In the genomic region with DNA sequence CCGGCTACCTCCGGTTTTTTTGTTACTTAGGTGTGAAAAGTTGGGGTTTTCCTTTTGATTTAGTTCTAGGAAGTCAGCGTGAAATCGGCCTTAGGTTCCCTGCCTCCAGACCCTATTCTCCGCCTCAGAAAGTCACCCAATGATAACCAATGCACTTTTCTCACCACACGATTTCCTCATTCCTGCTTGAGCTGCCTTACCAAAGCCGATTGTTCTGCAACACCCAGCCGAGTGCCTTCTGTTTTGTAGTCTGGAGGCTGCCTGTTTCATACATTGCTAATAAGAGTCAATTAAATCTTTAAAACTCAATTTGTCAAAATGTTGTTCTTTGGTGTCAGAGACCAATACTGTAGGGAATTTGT, we compare ENCODE assay signal across 9 cellular contexts. TPM values are rescaled to one million over a fixed set of nuclear protein-coding genes. Genes with fewer than 3 reads are reported as not detected.
A peak's percentile ranks its signal among the peaks of the same experiment; 100 is the strongest.
DNase-seq lines count a peak whose midpoint lies in the region; ATAC-seq and TF ChIP-seq lines count a peak whose summit lies in the region.
"Had no signal": no experiment of that assay in that cellular context is flagged by ENCODE, and none has a peak within 500 bp of the region (broad histone marks: within the 10 kb centered on the region; RNA-seq: fewer than 3 reads in every experiment).

No MANE protein-coding gene starts in this region.

- H3K9me3 Mint-ChIP-seq in central memory CD8-positive, alpha-beta T cell: no peaks in the 10 kb centered on the region
- H3K9me3 Mint-ChIP-seq in osteocyte (ENCODE audit: unreplicated experiment): no peaks in the 10 kb centered on the region

- H3K27me3 Mint-ChIP-seq in central memory CD8-positive, alpha-beta T cell: peaks cover 19% of the 10 kb centered on the region
- H3K27me3 Mint-ChIP-seq in osteocyte (ENCODE audit: unreplicated experiment): peaks cover 13% of the 10 kb centered on the region

- no peak for ATAC-seq in central memory CD8-positive, alpha-beta T cell (replicated peaks; ENCODE audit: extremely low read depth, poor library complexity, severe bottlenecking)
- no peak for ATAC-seq in HG03520 (IDR thresholded peaks at IDR 0.05; ENCODE audit: unreplicated experiment)

- no peaks in the 10 kb centered on the region for H3K9me3 ChIP-seq in ES-I3 (ENCODE audit: control insufficient read depth, insufficient read depth, low read length)

- H3K9ac ChIP-seq in ES-I3 (ENCODE audit: low read depth, low read length): peak overlapping the region; percentile 31; the same call in 1 of the 2 replicates

- no peaks in the 10 kb centered on the region; the same call in 1 of the 2 replicates for H3K4me1 ChIP-seq in ES-I3 (ENCODE audit: insufficient read depth, low read length)

- H3K27ac Mint-ChIP-seq in central memory CD8-positive, alpha-beta T cell (ENCODE audit: low read depth): peak overlapping the region; percentile 65
- H3K27ac Mint-ChIP-seq in osteocyte (ENCODE audit: unreplicated experiment): no peak overlapping the region

- peak overlapping the region; percentile 81 for H3K4me3 Mint-ChIP-seq in central memory CD8-positive, alpha-beta T cell
- H3K4me3 Mint-ChIP-seq in osteocyte (ENCODE audit: unreplicated experiment): peak overlapping the region; percentile 57

- H3K36me3 Mint-ChIP-seq in central memory CD8-positive, alpha-beta T cell (ENCODE audit: insufficient read depth): peaks cover 6% of the 10 kb centered on the region
- no peaks in the 10 kb centered on the region for H3K36me3 Mint-ChIP-seq in osteocyte (ENCODE audit: unreplicated experiment)

- DNase-seq in NCI-H748 treated with DMSO at 0.1 percent for 48 hours (lab: John Stamatoyannopoulos, UW) (peak; percentile 29), osteocyte (ENCODE audit: extremely low spot score, unreplicated experiment) (no peak), RPMI8226 (no peak), medulla oblongata (ENCODE audit: extremely low spot score) (no peak)
- DNase-seq in central memory CD8-positive, alpha-beta T cell (ENCODE audit: low spot score in 2 of 2): no peak
- no peak for DNase-seq in stimulated activated CD4-positive, alpha-beta T cell treated with anti-CD3 and anti-CD28 coated beads, Interleukin-12 subunit alpha, Interleukin-12 subunit beta, amount 100 ng/mL, for 4 hours

- no peak for TF ChIP-seq CTCF in osteocyte (IDR thresholded peaks at IDR 0.05)

- H3K36me3 ChIP-seq in ES-I3 (ENCODE audit: insufficient read depth, low read length): no peaks in the 10 kb centered on the region

- peaks cover 19% of the 10 kb centered on the region for H3K4me1 Mint-ChIP-seq in central memory CD8-positive, alpha-beta T cell
- peaks cover 28% of the 10 kb centered on the region for H3K4me1 Mint-ChIP-seq in osteocyte (ENCODE audit: unreplicated experiment)

RNA-seq across cellular contexts. Expression of a gene that starts 39.7 kb away (rescaled TPM):
- total RNA-seq in osteocyte: not detected in 2 replicates
- total RNA-seq: OCI-LY7 had no signal
